Comparison of ENCODE assay signal across 22 cellular contexts in genomic region chr20:3864518-3864917, GRCh38. TPM values are rescaled to one million over a fixed set of nuclear protein-coding genes. Genes with fewer than 3 reads are reported as not detected.
A peak's percentile ranks its signal among the peaks of the same experiment; 100 is the strongest.
DNase-seq lines count a peak whose midpoint lies in the region; ATAC-seq, FAIRE-seq and TF ChIP-seq lines count a peak whose summit lies in the region.
"Had no signal": no experiment of that assay in that cellular context is flagged by ENCODE, and none has a peak within 500 bp of the region (broad histone marks: within the 10 kb centered on the region; RNA-seq: fewer than 3 reads in every experiment).

No MANE protein-coding gene starts in this region.

- CTCF ChIA-PET in activated CD8-positive, alpha-beta T cell treated with anti-CD3 and anti-CD28 coated beads, Interleukin-2, amount 10 ng/mL, durations not matched to agents 7 days and 5 days (lab: Charles Lee), result no interaction called here
- CTCF ChIA-PET in activated CD8-positive, alpha-beta T cell treated with anti-CD3 and anti-CD28 coated beads for 36 hours (lab: Charles Lee), result interaction anchor here (1.7 kb wide), 1 partner anchor 10 kb away, joined by 5 read pairs; no protein-coding TSS in a partner anchor

- no peaks in the 10 kb centered on the region for H3K79me2 ChIP-seq in trophoblast cell (ENCODE audit: control insufficient read depth, insufficient read depth, low read length, poor library complexity)

- H3K27me3 ChIP-seq in bronchial epithelial cell (ENCODE audit: control insufficient read depth, insufficient read depth, low read length), result no peaks in the 10 kb centered on the region
- no peaks in the 10 kb centered on the region for H3K27me3 ChIP-seq in trophoblast cell (ENCODE audit: insufficient read depth, low read length)
- H3K27me3 ChIP-seq: Peyer's patch, SJCRH30 had no signal

- H3K4me1 Mint-ChIP-seq in activated CD8-positive, alpha-beta T cell treated with anti-CD3 and anti-CD28 coated beads, Interleukin-2, amount 10 ng/mL, durations not matched to agents 7 days and 5 days (ENCODE audit: low read depth), result no peaks in the 10 kb centered on the region
- H3K4me1 Mint-ChIP-seq in activated CD8-positive, alpha-beta T cell treated with anti-CD3 and anti-CD28 coated beads for 36 hours (ENCODE audit: low read depth), result no peaks in the 10 kb centered on the region
- H3K4me1 Mint-ChIP-seq: T-cell had no signal

- no peak overlapping the region for H3K18ac ChIP-seq in trophoblast cell (ENCODE audit: low read length)

- no peak for TF ChIP-seq CTCF in activated CD8-positive, alpha-beta T cell treated with anti-CD3 and anti-CD28 coated beads for 36 hours (IDR thresholded peaks at IDR 0.05)
- no peak for TF ChIP-seq CTCF in bronchial epithelial cell (IDR thresholded peaks at IDR 0.05; ENCODE audit: insufficient read depth, low read length, severe bottlenecking)

- H3K27ac Mint-ChIP-seq in activated CD8-positive, alpha-beta T cell treated with anti-CD3 and anti-CD28 coated beads, Interleukin-2, amount 10 ng/mL, durations not matched to agents 7 days and 5 days, result peak overlapping the region; percentile 55
- H3K27ac Mint-ChIP-seq in activated CD8-positive, alpha-beta T cell treated with anti-CD3 and anti-CD28 coated beads for 36 hours, result no peak overlapping the region
- H3K27ac Mint-ChIP-seq: T-cell had no signal

- H4K12ac ChIP-seq in trophoblast cell (ENCODE audit: low read depth, low read length), result no peak overlapping the region

- H3K27me3 Mint-ChIP-seq in activated CD8-positive, alpha-beta T cell treated with anti-CD3 and anti-CD28 coated beads, Interleukin-2, amount 10 ng/mL, durations not matched to agents 7 days and 5 days (ENCODE audit: low read depth), result no peaks in the 10 kb centered on the region
- no peaks in the 10 kb centered on the region for H3K27me3 Mint-ChIP-seq in activated CD8-positive, alpha-beta T cell treated with anti-CD3 and anti-CD28 coated beads for 36 hours
- H3K27me3 Mint-ChIP-seq: T-cell had no signal

- peaks cover 6% of the 10 kb centered on the region for H3K9me3 ChIP-seq in trophoblast cell (ENCODE audit: insufficient read depth, low read depth, low read length)
- H3K9me3 ChIP-seq: HAP-1, Peyer's patch had no signal

- no peak for ATAC-seq in activated CD8-positive, alpha-beta T cell treated with anti-CD3 and anti-CD28 coated beads, Interleukin-2, amount 10 ng/mL, durations not matched to agents 7 days and 5 days
- no peak for ATAC-seq in activated CD8-positive, alpha-beta T cell treated with anti-CD3 and anti-CD28 coated beads for 36 hours
- ATAC-seq in HG03439 (IDR thresholded peaks at IDR 0.05; ENCODE audit: unreplicated experiment), result no peak
- ATAC-seq: T-cell had no signal

- no peak overlapping the region for H2BK12ac ChIP-seq in trophoblast cell (ENCODE audit: low read length)

- H3K4me3 Mint-ChIP-seq in activated CD8-positive, alpha-beta T cell treated with anti-CD3 and anti-CD28 coated beads, Interleukin-2, amount 10 ng/mL, durations not matched to agents 7 days and 5 days, result no peak overlapping the region
- no peak overlapping the region for H3K4me3 Mint-ChIP-seq in activated CD8-positive, alpha-beta T cell treated with anti-CD3 and anti-CD28 coated beads for 36 hours
- H3K4me3 Mint-ChIP-seq: T-cell had no signal

- H3K4me3 ChIP-seq in bronchial epithelial cell (ENCODE audit: low read depth, low read length) (no peak overlapping the region), trophoblast cell (ENCODE audit: low read depth, low read length) (peak overlapping the region; percentile 38)
- H3K4me3 ChIP-seq: GM23248, HAP-1, Peyer's patch, SJCRH30 had no signal

- H3K4ac ChIP-seq in trophoblast cell (ENCODE audit: low read depth, low read length), result no peak overlapping the region

- H3K79me1 ChIP-seq in trophoblast cell (ENCODE audit: low read length), result no peaks in the 10 kb centered on the region

- H3K36me3 ChIP-seq in bronchial epithelial cell (ENCODE audit: control insufficient read depth, insufficient read depth, low read length) (peaks cover 41% of the 10 kb centered on the region), trophoblast cell (ENCODE audit: control insufficient read depth in 1 of 2, insufficient read depth in 2 of 2, low read length in 2 of 2) (peaks cover 63 to 72% of the 10 kb centered on the region in 2 experiments)

- intact Hi-C loops in activated CD8-positive, alpha-beta T cell treated with anti-CD3 and anti-CD28 coated beads for 36 hours (cut with micrococcal nuclease), result no loop called here

- H4K91ac ChIP-seq in trophoblast cell (ENCODE audit: low read depth, low read length), result no peak overlapping the region

- no peak for DNase-seq in activated CD8-positive, alpha-beta T cell treated with anti-CD3 and anti-CD28 coated beads, Interleukin-2, amount 10 ng/mL, durations not matched to agents 7 days and 5 days
- DNase-seq in activated CD8-positive, alpha-beta T cell treated with anti-CD3 and anti-CD28 coated beads for 36 hours, result no peak
- DNase-seq in NCI-H1105 (lab: John Stamatoyannopoulos, UW), result peak; percentile 17
- no peak for DNase-seq in bronchial epithelial cell (ENCODE audit: low read depth)
- no peak for DNase-seq in trophoblast cell
- DNase-seq in NCI-H446 treated with DMSO at 0.1 percent for 48 hours (lab: John Stamatoyannopoulos, UW), result no peak
- DNase-seq in activated effector memory CD4-positive, alpha-beta T cell treated with Interleukin-2 at 50 U/mL for 16 hours, result no peak
- DNase-seq: AML-193, EL, GM23248, Kasumi-1, NCI-H1436, NCI-H187 treated with DMSO at 0.1 percent for 48 hours, NCI-H2107, NCI-H510A treated with DMSO at 0.1 percent for 48 hours, NCI-H748 treated with DMSO at 0.1 percent for 48 hours, Peyer's patch, SJCRH30, T-cell had no signal

- H2BK120ac ChIP-seq in trophoblast cell (ENCODE audit: insufficient read depth, low read length, poor library complexity), result no peak overlapping the region

- peaks cover 53% of the 10 kb centered on the region for H3K36me3 Mint-ChIP-seq in activated CD8-positive, alpha-beta T cell treated with anti-CD3 and anti-CD28 coated beads, Interleukin-2, amount 10 ng/mL, durations not matched to agents 7 days and 5 days (ENCODE audit: low read depth)
- peaks cover 37% of the 10 kb centered on the region for H3K36me3 Mint-ChIP-seq in activated CD8-positive, alpha-beta T cell treated with anti-CD3 and anti-CD28 coated beads for 36 hours (ENCODE audit: low read depth)

- POLR2A ChIA-PET in activated CD8-positive, alpha-beta T cell treated with anti-CD3 and anti-CD28 coated beads, Interleukin-2, amount 10 ng/mL, durations not matched to agents 7 days and 5 days (lab: Charles Lee), result interaction anchor here (1.1 kb wide), 1 partner anchor 10 kb away, joined by 3 read pairs; no protein-coding TSS in a partner anchor
- POLR2A ChIA-PET in activated CD8-positive, alpha-beta T cell treated with anti-CD3 and anti-CD28 coated beads for 36 hours (lab: Charles Lee), result no interaction called here

- H2AFZ ChIP-seq in trophoblast cell (ENCODE audit: insufficient read depth, low read length, poor library complexity), result no peak overlapping the region
- H2AFZ ChIP-seq: GM23248 had no signal

- H3K9me3 Mint-ChIP-seq in activated CD8-positive, alpha-beta T cell treated with anti-CD3 and anti-CD28 coated beads, Interleukin-2, amount 10 ng/mL, durations not matched to agents 7 days and 5 days (ENCODE audit: insufficient read depth), result no peaks in the 10 kb centered on the region
- H3K9me3 Mint-ChIP-seq in activated CD8-positive, alpha-beta T cell treated with anti-CD3 and anti-CD28 coated beads for 36 hours, result no peaks in the 10 kb centered on the region
- H3K9me3 Mint-ChIP-seq: T-cell had no signal

- no peak overlapping the region for H3K9ac ChIP-seq in trophoblast cell (ENCODE audit: low read length)
- H3K9ac ChIP-seq: GM23248 had no signal

- FAIRE-seq in bronchial epithelial cell (lab: Jason Lieb, UNC), result peak; percentile 23

- no peak overlapping the region for H3K14ac ChIP-seq in trophoblast cell (ENCODE audit: low read length)

- WGBS in trophoblast cell (ENCODE audit: extremely low coverage, insufficient coverage, insufficient read length), result no CpG with 5 or more reads among the region's 5 CpGs

- H2AK5ac ChIP-seq in trophoblast cell (ENCODE audit: low read length), result no peak overlapping the region

- H3K27ac ChIP-seq in trophoblast cell (ENCODE audit: low read depth, low read length), result no peak overlapping the region
- H3K27ac ChIP-seq: C4-2B, GM23248, Peyer's patch, SJCRH30 had no signal

- H3K4me2 ChIP-seq in trophoblast cell (ENCODE audit: low read length), result no peak overlapping the region

- peaks cover 3 to 6% of the 10 kb centered on the region in 2 experiments for H3K4me1 ChIP-seq in trophoblast cell (ENCODE audit: control insufficient read depth in 1 of 2, insufficient read depth in 2 of 2, low read length in 2 of 2)
- H3K4me1 ChIP-seq: HAP-1, Peyer's patch had no signal

- no peak overlapping the region for H4K8ac ChIP-seq in trophoblast cell (ENCODE audit: low read depth, low read length)

- no peak overlapping the region for H2BK5ac ChIP-seq in trophoblast cell (ENCODE audit: low read depth, low read length, poor library complexity)

- H3K23ac ChIP-seq in trophoblast cell (ENCODE audit: low read length), result no peak overlapping the region

RNA-seq across cellular contexts. Expression of gene MAVS, which starts 17.9 kb away (rescaled TPM):
- total RNA-seq in activated CD8-positive, alpha-beta T cell treated with anti-CD3 and anti-CD28 coated beads, Interleukin-2, amount 10 ng/mL, durations not matched to agents 7 days and 5 days, result 10 to 100 TPM; 29.7 TPM
- total RNA-seq in activated CD8-positive, alpha-beta T cell treated with anti-CD3 and anti-CD28 coated beads for 36 hours, result 10 to 100 TPM; 17.0 to 17.5 TPM
- total RNA-seq in bronchial epithelial cell, result 9.7 and 9.9 TPM in 2 replicates
- 17.5 and 17.6 TPM in 2 replicates for polyA plus RNA-seq in trophoblast cell (2013)

RNA-seq across cellular contexts. Expression of gene PANK2, which starts 24.7 kb away (rescaled TPM):
- total RNA-seq in activated CD8-positive, alpha-beta T cell treated with anti-CD3 and anti-CD28 coated beads, Interleukin-2, amount 10 ng/mL, durations not matched to agents 7 days and 5 days, result 10 to 100 TPM; 73.1 to 74.4 TPM
- total RNA-seq in activated CD8-positive, alpha-beta T cell treated with anti-CD3 and anti-CD28 coated beads for 36 hours, result 10 to 100 TPM; 47.6 to 50.3 TPM
- total RNA-seq in bronchial epithelial cell, result 29.7 and 40.3 TPM in 2 replicates
- polyA plus RNA-seq in trophoblast cell (2013), result 18.9 and 19.4 TPM in 2 replicates

RNA-seq across cellular contexts. Expression of gene AP5S1, which starts 44.2 kb away (rescaled TPM):
- 10 to 100 TPM; 13.8 to 16.5 TPM for total RNA-seq in activated CD8-positive, alpha-beta T cell treated with anti-CD3 and anti-CD28 coated beads, Interleukin-2, amount 10 ng/mL, durations not matched to agents 7 days and 5 days
- 1 to 10 TPM; 7.4 to 8.6 TPM for total RNA-seq in activated CD8-positive, alpha-beta T cell treated with anti-CD3 and anti-CD28 coated beads for 36 hours
- 9.5 and 12.4 TPM in 2 replicates for total RNA-seq in bronchial epithelial cell
- polyA plus RNA-seq in trophoblast cell (2013), result 4.4 and 4.5 TPM in 2 replicates
